1 cellular context compared by ENCODE assay signal in genomic region chr18:26090130-26091046, GRCh38.
TF ChIP-seq lines count a peak whose summit lies in the region.

SS18 (minus strand) TSS chr18:26090613; CDS start chr18:26090569, 44 bp downstream.

TF ChIP-seq in HEK293, 187 proteins besides CTCF, POLR2A, EP300 and RAD21 (continued from another document):
- peak; percentile 56 for TF ChIP-seq PRDM4 (tag by site-specific recombination; IDR thresholded peaks at IDR 0.05)
- TF ChIP-seq ZNF366 (tag by site-specific recombination; conservative IDR thresholded peaks at IDR 0.05), result 0 out of 2 replicates have a peak, but pooled peaks have one; percentile 42
- TF ChIP-seq ZNF521 (tag by site-specific recombination; IDR thresholded peaks at IDR 0.05), result no peak
- TF ChIP-seq ZBTB17 (tag by site-specific recombination; IDR thresholded peaks at IDR 0.05), result peak; percentile 64; the same call in 1 of the 2 replicates
- TF ChIP-seq ZNF623 (tag by site-specific recombination; IDR thresholded peaks at IDR 0.05), result 0 out of 2 replicates have a peak, but pooled peaks have one; percentile 15
- TF ChIP-seq GLI4 (tag by site-specific recombination; IDR thresholded peaks at IDR 0.05), result no peak
- no peak for TF ChIP-seq ZNF23 (tag by site-specific recombination; IDR thresholded peaks at IDR 0.05; ENCODE audit: borderline replicate concordance)
- peak; percentile 61; the same call in 1 of the 2 replicates for TF ChIP-seq KLF8 (tag by site-specific recombination; IDR thresholded peaks at IDR 0.05)
- no peak for TF ChIP-seq ZNF280D (tag by site-specific recombination; IDR thresholded peaks at IDR 0.05)
- peak; percentile 54 for TF ChIP-seq ZNF580 (tag by site-specific recombination; IDR thresholded peaks at IDR 0.05)
- TF ChIP-seq GLIS2 (tag by site-specific recombination; IDR thresholded peaks at IDR 0.05), result peak; percentile 58
- TF ChIP-seq PATZ1 (tag by site-specific recombination; IDR thresholded peaks at IDR 0.05), result peak; percentile 66; the same call in 1 of the 2 replicates
